In the genomic region with DNA sequence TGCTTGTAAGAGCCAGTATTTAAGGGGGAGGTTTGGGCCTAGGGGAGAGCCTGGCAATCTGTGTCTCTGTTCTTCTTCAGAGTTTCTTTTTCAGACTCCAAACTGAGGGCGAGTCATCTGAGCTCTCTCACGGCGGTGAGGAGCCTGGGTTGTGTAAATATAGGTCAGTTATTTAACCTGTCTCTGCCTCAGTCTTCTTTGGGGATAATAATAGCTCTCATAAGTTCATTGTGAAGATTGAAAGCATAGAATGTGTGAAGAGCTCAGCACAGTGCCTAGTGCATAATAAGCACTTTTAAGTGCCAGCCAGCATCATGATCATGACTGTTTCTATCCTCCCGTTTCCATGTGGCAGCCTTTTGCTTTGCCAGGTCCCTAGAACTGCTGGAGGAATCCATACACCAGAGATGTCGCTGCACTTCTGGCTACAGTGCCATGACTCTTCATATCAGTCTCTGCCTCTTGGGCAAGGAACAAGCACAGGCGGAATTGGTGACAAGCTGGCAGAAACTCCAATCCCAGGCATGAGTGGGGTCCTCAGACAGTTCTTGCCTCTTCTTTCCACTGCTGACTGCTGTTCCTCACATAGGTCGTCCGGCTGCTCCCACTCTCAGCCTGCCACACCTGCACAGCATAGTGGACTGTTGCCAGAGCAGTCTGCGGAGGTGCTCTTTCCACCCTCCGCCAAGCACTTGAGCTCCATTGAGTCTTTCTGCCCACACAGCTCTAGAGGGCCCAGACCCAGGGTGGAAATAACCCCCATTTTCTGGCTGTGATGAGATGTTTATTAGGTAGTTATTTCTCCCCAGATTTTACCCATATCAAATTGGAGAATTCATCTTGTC, we compare ENCODE assay signal across 14 cellular contexts.
A peak's percentile ranks its signal among the peaks of the same experiment; 100 is the strongest.
DNase-seq lines count a peak whose midpoint lies in the region; ATAC-seq, FAIRE-seq and TF ChIP-seq lines count a peak whose summit lies in the region.
"Had no signal": no experiment of that assay in that cellular context is flagged by ENCODE, and none has a peak within 500 bp of the region (broad histone marks: within the 10 kb centered on the region; RNA-seq: fewer than 3 reads in every experiment).

No MANE protein-coding gene starts in this region.

- H3K4me1 Mint-ChIP-seq in astrocyte (ENCODE audit: low read depth, unreplicated experiment), result peaks cover 56% of the 10 kb centered on the region
- H3K4me1 Mint-ChIP-seq in progenitor cell of endocrine pancreas (ENCODE audit: low read depth), result peaks cover 20% of the 10 kb centered on the region

- peak overlapping the region; percentile 58 for H2AK5ac ChIP-seq in mesendoderm (ENCODE audit: low read length)

- no peaks in the 10 kb centered on the region for H3K36me3 ChIP-seq in MM.1S (replicated peaks; ENCODE audit: insufficient read depth, low read length)
- H3K36me3 ChIP-seq in astrocyte (ENCODE audit: insufficient read depth, low read length), result no peaks in the 10 kb centered on the region
- H3K36me3 ChIP-seq in mesendoderm (ENCODE audit: control insufficient read depth, insufficient read depth, low read length), result no peaks in the 10 kb centered on the region
- H3K36me3 ChIP-seq in adrenal gland (replicated peaks in 1 of 2), result no peaks in the 10 kb centered on the region
- H3K36me3 ChIP-seq: tibial nerve had no signal

- H3K9me2 ChIP-seq in MM.1S (replicated peaks; ENCODE audit: insufficient read depth, low read length), result no peaks in the 10 kb centered on the region

- H3K36me3 Mint-ChIP-seq in astrocyte (ENCODE audit: low read depth, unreplicated experiment) (no peaks in the 10 kb centered on the region), progenitor cell of endocrine pancreas (ENCODE audit: insufficient read depth) (no peaks in the 10 kb centered on the region)

- H3K27ac ChIP-seq in A549, result peak overlapping the region; percentile 73 to 98
- no peak overlapping the region for H3K27ac ChIP-seq in MM.1S (ENCODE audit: low read length)
- H3K27ac ChIP-seq in astrocyte (ENCODE audit: low read depth, low read length), result peak overlapping the region; percentile 12
- H3K27ac ChIP-seq in mesendoderm (ENCODE audit: low read depth, low read length), result no peak overlapping the region
- H3K27ac ChIP-seq in adrenal gland, result no peak overlapping the region
- H3K27ac ChIP-seq: skin epidermis, tibial nerve had no signal

- H3K9me3 ChIP-seq in A549 (no peaks in the 10 kb centered on the region), MM.1S (replicated peaks; ENCODE audit: insufficient read depth, low read length) (no peaks in the 10 kb centered on the region), astrocyte (ENCODE audit: insufficient read depth, low read depth, low read length) (no peaks in the 10 kb centered on the region), adrenal gland (replicated peaks in 1 of 3) (no peaks in the 10 kb centered on the region)
- H3K9me3 ChIP-seq: tibial nerve had no signal

- H3F3A ChIP-seq in MM.1S (ENCODE audit: insufficient read depth, low read length), result peaks cover 4% of the 10 kb centered on the region; the same call in 1 of the 2 replicates

- H4K20me1 ChIP-seq in MM.1S (ENCODE audit: insufficient read depth, low read length) (no peaks in the 10 kb centered on the region), astrocyte (ENCODE audit: insufficient read depth, low read length) (no peaks in the 10 kb centered on the region)

- no peak overlapping the region for H3K4ac ChIP-seq in mesendoderm (ENCODE audit: low read depth, low read length)

- H2BK120ac ChIP-seq in mesendoderm (ENCODE audit: low read depth, low read length), result no peak overlapping the region

- H3K4me2 ChIP-seq in A549 (peak overlapping the region; percentile 59), MM.1S (ENCODE audit: low read depth, low read length) (no peak overlapping the region), astrocyte (ENCODE audit: low read length) (peak overlapping the region; percentile 26), mesendoderm (ENCODE audit: low read length) (no peak overlapping the region)

- no peak for FAIRE-seq in A549 (lab: Jason Lieb, UNC)
- no peak for FAIRE-seq in astrocyte (lab: Jason Lieb, UNC)

- CTCF ChIA-PET in A549 (lab: Yijun Ruan, JAX), result interaction anchor here (0.9 to 1.6 kb wide), 4 partner anchors 73 to 246 kb away, joined by 3 to 8 read pairs (median 4); no protein-coding TSS in a partner anchor

- no peak overlapping the region for H4K5ac ChIP-seq in mesendoderm (ENCODE audit: low read length)

- H2BK5ac ChIP-seq in mesendoderm (ENCODE audit: low read length), result no peak overlapping the region

- no peak overlapping the region for H3K4me3 ChIP-seq in A549
- no peak overlapping the region for H3K4me3 ChIP-seq in MM.1S (ENCODE audit: low read length)
- H3K4me3 ChIP-seq in astrocyte (ENCODE audit: insufficient read depth, low read depth, low read length), result no peak overlapping the region
- no peak overlapping the region for H3K4me3 ChIP-seq in mesendoderm (ENCODE audit: low read length)
- H3K4me3 ChIP-seq in adrenal gland, result no peak overlapping the region
- H3K4me3 ChIP-seq: skin epidermis, tibial nerve had no signal

- H3K9ac ChIP-seq in MM.1S (ENCODE audit: low read length) (no peak overlapping the region), astrocyte (ENCODE audit: low read length) (peak overlapping the region; percentile 27), mesendoderm (ENCODE audit: low read length) (no peak overlapping the region)

- TF ChIP-seq CTCF in A549 (IDR thresholded peaks at IDR 0.05) (no peak), MM.1S (IDR thresholded peaks at IDR 0.05; ENCODE audit: low read length) (no peak), astrocyte (IDR thresholded peaks at IDR 0.05; ENCODE audit: insufficient read depth, low read depth, low read length) (no peak), adrenal gland (IDR thresholded peaks at IDR 0.05) (no peak), progenitor cell of endocrine pancreas (IDR thresholded peaks at IDR 0.05; ENCODE audit: unreplicated experiment) (no peak)

- no peak overlapping the region for H3K56ac ChIP-seq in mesendoderm (ENCODE audit: low read length)

- no peak overlapping the region for H3K4me3 Mint-ChIP-seq in astrocyte (ENCODE audit: unreplicated experiment)
- H3K4me3 Mint-ChIP-seq in progenitor cell of endocrine pancreas (ENCODE audit: low read depth), result no peak overlapping the region

- WGBS in A549 (ENCODE audit: missing lambda C conversion rate), result 71% methylated on average over 10 of the region's 10 CpGs
- no CpG with 5 or more reads among the region's 10 CpGs for WGBS in mesendoderm (ENCODE audit: extremely low coverage, insufficient coverage, low lambda C conversion rate)
- WGBS in adrenal gland, 4 donors, result 78 to 82% (median 81%) methylated on average over 8 to 10 of the region's 10 CpGs

- no peaks in the 10 kb centered on the region for H3K79me2 ChIP-seq in MM.1S (ENCODE audit: low read length)
- H3K79me2 ChIP-seq in astrocyte (ENCODE audit: insufficient read depth, low read length), result no peaks in the 10 kb centered on the region
- no peaks in the 10 kb centered on the region for H3K79me2 ChIP-seq in mesendoderm (ENCODE audit: control insufficient read depth, insufficient read depth, low read length)

- no peak for TF ChIP-seq EP300 in A549 (IDR thresholded peaks at IDR 0.05)

- H3K27me3 ChIP-seq in MM.1S (replicated peaks; ENCODE audit: insufficient read depth, low read length) (no peaks in the 10 kb centered on the region), astrocyte (ENCODE audit: insufficient read depth, low read length) (no peaks in the 10 kb centered on the region), mesendoderm (ENCODE audit: insufficient read depth, low read length, poor library complexity) (no peaks in the 10 kb centered on the region), adrenal gland (no peaks in the 10 kb centered on the region)
- H3K27me3 ChIP-seq: tibial nerve had no signal

- H3K27ac Mint-ChIP-seq in astrocyte (ENCODE audit: unreplicated experiment), result peak overlapping the region; percentile 79
- H3K27ac Mint-ChIP-seq in progenitor cell of endocrine pancreas, result no peak overlapping the region

- no peak for TF ChIP-seq POLR2A in A549 (IDR thresholded peaks at IDR 0.05; ENCODE audit: low read length)
- TF ChIP-seq POLR2A in adrenal gland (IDR thresholded peaks at IDR 0.05), result no peak

- intact Hi-C loops in adrenal gland (cut with DNase I), result loop anchor here (10.0 kb wide), 2 partner anchors 213 to 523 kb away; no protein-coding TSS in a partner anchor

- H2AFZ ChIP-seq in MM.1S (ENCODE audit: low read length) (no peak overlapping the region), astrocyte (ENCODE audit: low read depth, low read length) (no peak overlapping the region)

- TF ChIP-seq RAD21 in A549 (conservative IDR thresholded peaks at IDR 0.05 in 1 of 2, IDR thresholded peaks at IDR 0.05 in 1 of 2), result no peak

- H2BK15ac ChIP-seq in mesendoderm (replicated peaks; ENCODE audit: low read depth), result no peak overlapping the region

- H3K18ac ChIP-seq in mesendoderm (ENCODE audit: low read length), result no peak overlapping the region

- no peaks in the 10 kb centered on the region for H3K27me3 Mint-ChIP-seq in astrocyte (ENCODE audit: low read depth, unreplicated experiment)
- peaks cover 3% of the 10 kb centered on the region for H3K27me3 Mint-ChIP-seq in progenitor cell of endocrine pancreas

- no peaks in the 10 kb centered on the region for H3K79me1 ChIP-seq in mesendoderm (ENCODE audit: low read length)

- H3K4me1 ChIP-seq in A549 (peaks cover 58% of the 10 kb centered on the region), MM.1S (ENCODE audit: low read length) (peaks cover 16% of the 10 kb centered on the region), astrocyte (ENCODE audit: insufficient read depth, low read length) (peaks cover 51% of the 10 kb centered on the region), mesendoderm (ENCODE audit: control insufficient read depth, low read depth, low read length) (peaks cover 3% of the 10 kb centered on the region), adrenal gland (replicated peaks in 1 of 2) (peaks cover 0 to 12% of the 10 kb centered on the region in 2 donors)

- H3K23ac ChIP-seq in mesendoderm (ENCODE audit: low read length), result no peak overlapping the region

- DNase-seq in A549 (ENCODE audit: low read depth in 1 of 2, low spot score in 1 of 2), result no peak
- DNase-seq in MM.1S, result peak; percentile 26
- DNase-seq in astrocyte (ENCODE audit: low read depth), result peak; percentile 18
- DNase-seq in mesendoderm, result no peak
- DNase-seq in adrenal gland, result no peak
- no peak for DNase-seq in activated T-cell treated with anti-CD3 and anti-CD28 coated beads for 4 hours
- no peak for DNase-seq in progenitor cell of endocrine pancreas (ENCODE audit: low spot score, unreplicated experiment)
- DNase-seq: AML-193; effector CD4-positive, alpha-beta T cell; OCI-M1; T-helper 9 cell had no signal

- H3K9me3 Mint-ChIP-seq in astrocyte (ENCODE audit: unreplicated experiment) (peaks cover 2% of the 10 kb centered on the region), progenitor cell of endocrine pancreas (ENCODE audit: low read depth) (no peaks in the 10 kb centered on the region)

- H4K8ac ChIP-seq in mesendoderm (ENCODE audit: low read depth, low read length), result no peak overlapping the region

- POLR2A ChIA-PET in A549 (lab: Yijun Ruan, JAX), result interaction anchor here (0.6 kb wide), 1 partner anchor 75 kb away, joined by 5 read pairs; no protein-coding TSS in a partner anchor

- ATAC-seq in A549 (no peak), GM21786 (IDR thresholded peaks at IDR 0.05; ENCODE audit: unreplicated experiment) (no peak)

TF ChIP-seq in A549, 52 proteins besides CTCF, POLR2A, EP300 and RAD21 (continues in another document):
- TF ChIP-seq ZC3H11A (IDR thresholded peaks at IDR 0.05), result no peak
- no peak for TF ChIP-seq MAZ (IDR thresholded peaks at IDR 0.05; ENCODE audit: borderline replicate concordance, low read depth, low read length)

Comparison
In these comparisons a context has a peak if more than half of its experiments do, and no peak if none do; other contexts are left out.
1. DNase-seq: peak in MM.1S (single experiment) and astrocyte (single experiment); none in A549 (0 of 2), mesendoderm (single experiment), adrenal gland (0 of 7), activated T-cell treated with anti-CD3 and anti-CD28 coated beads for 4 hours (single experiment) and progenitor cell of endocrine pancreas (single experiment).
2. H3K27ac ChIP-seq: peak in A549 (2 of 2) and astrocyte (single experiment); none in MM.1S (single experiment), mesendoderm (single experiment) and adrenal gland (0 of 5).
3. H3K4me2 ChIP-seq: peak in A549 (single experiment) and astrocyte (single experiment); none in MM.1S (single experiment) and mesendoderm (single experiment).